9 cellular contexts compared by ENCODE assay signal in the genomic region with DNA sequence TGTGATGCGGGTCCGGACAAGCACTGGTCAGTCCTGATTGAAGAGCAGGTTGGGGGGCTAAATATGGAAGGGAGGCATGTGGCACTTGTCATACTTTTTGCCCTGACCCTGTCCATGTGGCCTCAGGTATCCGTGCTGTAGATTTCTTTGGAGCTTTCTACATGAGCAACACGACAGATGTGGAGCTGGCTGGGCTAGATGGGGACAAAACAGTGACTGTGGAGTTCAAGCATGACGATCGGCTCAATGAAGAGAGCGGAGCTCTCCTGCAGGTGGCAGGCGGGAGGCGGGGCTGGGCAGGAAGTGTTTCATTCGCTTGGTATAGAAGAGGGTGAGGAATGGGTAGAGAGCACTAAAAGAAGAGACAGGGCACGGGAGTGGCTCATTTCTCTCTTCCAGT. TPM values are rescaled to one million over a fixed set of nuclear protein-coding genes. Genes with fewer than 3 reads are reported as not detected.
A peak's percentile ranks its signal among the peaks of the same experiment; 100 is the strongest.
DNase-seq lines count a peak whose midpoint lies in the region; ATAC-seq, FAIRE-seq and TF ChIP-seq lines count a peak whose summit lies in the region.
"Had no signal": no experiment of that assay in that cellular context is flagged by ENCODE, and none has a peak within 500 bp of the region (broad histone marks: within the 10 kb centered on the region; RNA-seq: fewer than 3 reads in every experiment).

No MANE protein-coding gene starts in this region.

- H2AFZ ChIP-seq in GM23338, result no peak overlapping the region

- no peak for ATAC-seq in GM23338
- no peak for ATAC-seq in HG02884 (IDR thresholded peaks at IDR 0.05; ENCODE audit: unreplicated experiment)
- no peak for ATAC-seq in HG02588 (IDR thresholded peaks at IDR 0.05; ENCODE audit: unreplicated experiment)

- H3K4me2 ChIP-seq in GM23338, result no peak overlapping the region

- FAIRE-seq in bronchial epithelial cell (lab: Jason Lieb, UNC), result no peak

- H3K9me3 Mint-ChIP-seq in GM23338, result no peaks in the 10 kb centered on the region

- H3K27ac Mint-ChIP-seq in GM23338, result no peak overlapping the region

- peaks cover 11% of the 10 kb centered on the region for H3K27me3 Mint-ChIP-seq in GM23338 (ENCODE audit: insufficient read depth, low read depth, poor library complexity)

- H3K36me3 ChIP-seq in GM23338 (ENCODE audit: insufficient read depth) (peaks cover 13% of the 10 kb centered on the region), bronchial epithelial cell (ENCODE audit: control insufficient read depth, insufficient read depth, low read length) (peaks cover 40% of the 10 kb centered on the region)

- H3K4me3 Mint-ChIP-seq in GM23338, result no peak overlapping the region; the same call in 2 of the 3 replicates

- H3K79me2 ChIP-seq in GM23338 (replicated peaks; ENCODE audit: insufficient read depth), result peaks cover 6% of the 10 kb centered on the region; the same call in 1 of the 2 replicates

- no peaks in the 10 kb centered on the region for H3K9me2 ChIP-seq in GM23338 (ENCODE audit: insufficient read depth)

- peak; percentile 54 for DNase-seq in GM23338 (ENCODE audit: low spot score)
- peak; percentile 73 for DNase-seq in activated CD4-positive, alpha-beta T cell treated with anti-CD3 and anti-CD28 coated beads for 48 hours
- DNase-seq in bronchial epithelial cell (ENCODE audit: low read depth), result no peak
- DNase-seq in stimulated activated CD4-positive, alpha-beta T cell treated with anti-CD3 and anti-CD28 coated beads, TNF-alpha, amount 100 ng/mL, for 24 hours (ENCODE audit: low read depth in 3 of 3), result peak in 2 of 3 experiments; percentile 39 to 57
- DNase-seq in NCI-H82 (lab: John Stamatoyannopoulos, UW), result no peak
- no peak for DNase-seq in GOT3 (lab: John Stamatoyannopoulos, UW)
- DNase-seq: NCI-H1417 treated with DMSO at 0.1 percent for 48 hours had no signal

- no peaks in the 10 kb centered on the region for H3K27me3 ChIP-seq in GM23338 (ENCODE audit: insufficient read depth)
- H3K27me3 ChIP-seq in bronchial epithelial cell (ENCODE audit: control insufficient read depth, insufficient read depth, low read length), result no peaks in the 10 kb centered on the region

- TF ChIP-seq CTCF in GM23338 (conservative IDR thresholded peaks at IDR 0.05; ENCODE audit: low read depth in 2 of 2), result peak; percentile 23 to 38; a peak in 2 of 4 replicates
- TF ChIP-seq CTCF in bronchial epithelial cell (IDR thresholded peaks at IDR 0.05; ENCODE audit: insufficient read depth, low read length, severe bottlenecking), result peak; percentile 36

- no peak overlapping the region for H3K27ac ChIP-seq in GM23338 (ENCODE audit: low read depth)

- peaks cover 57% of the 10 kb centered on the region for H3K36me3 Mint-ChIP-seq in GM23338 (ENCODE audit: low read depth)

- H3K4me1 ChIP-seq in GM23338 (ENCODE audit: insufficient read depth), result peaks cover 11% of the 10 kb centered on the region; the same call in 1 of the 2 replicates

- peaks cover 18% of the 10 kb centered on the region for H3K4me1 Mint-ChIP-seq in GM23338

- H3F3A ChIP-seq in GM23338 (replicated peaks; ENCODE audit: low read depth), result peaks cover 29% of the 10 kb centered on the region

- peaks cover 9% of the 10 kb centered on the region; the same call in 1 of the 2 replicates for H4K20me1 ChIP-seq in GM23338 (replicated peaks; ENCODE audit: insufficient read depth)

- H3K4me3 ChIP-seq in GM23338 (no peak overlapping the region), bronchial epithelial cell (ENCODE audit: low read depth, low read length) (no peak overlapping the region)

TF ChIP-seq in GM23338, 12 proteins besides CTCF, POLR2A, EP300 and RAD21 (continues in another document):
- TF ChIP-seq EZH2phosphoT487 (IDR thresholded peaks at IDR 0.05; ENCODE audit: unreplicated experiment), result no peak
- TF ChIP-seq, protein P1, sequence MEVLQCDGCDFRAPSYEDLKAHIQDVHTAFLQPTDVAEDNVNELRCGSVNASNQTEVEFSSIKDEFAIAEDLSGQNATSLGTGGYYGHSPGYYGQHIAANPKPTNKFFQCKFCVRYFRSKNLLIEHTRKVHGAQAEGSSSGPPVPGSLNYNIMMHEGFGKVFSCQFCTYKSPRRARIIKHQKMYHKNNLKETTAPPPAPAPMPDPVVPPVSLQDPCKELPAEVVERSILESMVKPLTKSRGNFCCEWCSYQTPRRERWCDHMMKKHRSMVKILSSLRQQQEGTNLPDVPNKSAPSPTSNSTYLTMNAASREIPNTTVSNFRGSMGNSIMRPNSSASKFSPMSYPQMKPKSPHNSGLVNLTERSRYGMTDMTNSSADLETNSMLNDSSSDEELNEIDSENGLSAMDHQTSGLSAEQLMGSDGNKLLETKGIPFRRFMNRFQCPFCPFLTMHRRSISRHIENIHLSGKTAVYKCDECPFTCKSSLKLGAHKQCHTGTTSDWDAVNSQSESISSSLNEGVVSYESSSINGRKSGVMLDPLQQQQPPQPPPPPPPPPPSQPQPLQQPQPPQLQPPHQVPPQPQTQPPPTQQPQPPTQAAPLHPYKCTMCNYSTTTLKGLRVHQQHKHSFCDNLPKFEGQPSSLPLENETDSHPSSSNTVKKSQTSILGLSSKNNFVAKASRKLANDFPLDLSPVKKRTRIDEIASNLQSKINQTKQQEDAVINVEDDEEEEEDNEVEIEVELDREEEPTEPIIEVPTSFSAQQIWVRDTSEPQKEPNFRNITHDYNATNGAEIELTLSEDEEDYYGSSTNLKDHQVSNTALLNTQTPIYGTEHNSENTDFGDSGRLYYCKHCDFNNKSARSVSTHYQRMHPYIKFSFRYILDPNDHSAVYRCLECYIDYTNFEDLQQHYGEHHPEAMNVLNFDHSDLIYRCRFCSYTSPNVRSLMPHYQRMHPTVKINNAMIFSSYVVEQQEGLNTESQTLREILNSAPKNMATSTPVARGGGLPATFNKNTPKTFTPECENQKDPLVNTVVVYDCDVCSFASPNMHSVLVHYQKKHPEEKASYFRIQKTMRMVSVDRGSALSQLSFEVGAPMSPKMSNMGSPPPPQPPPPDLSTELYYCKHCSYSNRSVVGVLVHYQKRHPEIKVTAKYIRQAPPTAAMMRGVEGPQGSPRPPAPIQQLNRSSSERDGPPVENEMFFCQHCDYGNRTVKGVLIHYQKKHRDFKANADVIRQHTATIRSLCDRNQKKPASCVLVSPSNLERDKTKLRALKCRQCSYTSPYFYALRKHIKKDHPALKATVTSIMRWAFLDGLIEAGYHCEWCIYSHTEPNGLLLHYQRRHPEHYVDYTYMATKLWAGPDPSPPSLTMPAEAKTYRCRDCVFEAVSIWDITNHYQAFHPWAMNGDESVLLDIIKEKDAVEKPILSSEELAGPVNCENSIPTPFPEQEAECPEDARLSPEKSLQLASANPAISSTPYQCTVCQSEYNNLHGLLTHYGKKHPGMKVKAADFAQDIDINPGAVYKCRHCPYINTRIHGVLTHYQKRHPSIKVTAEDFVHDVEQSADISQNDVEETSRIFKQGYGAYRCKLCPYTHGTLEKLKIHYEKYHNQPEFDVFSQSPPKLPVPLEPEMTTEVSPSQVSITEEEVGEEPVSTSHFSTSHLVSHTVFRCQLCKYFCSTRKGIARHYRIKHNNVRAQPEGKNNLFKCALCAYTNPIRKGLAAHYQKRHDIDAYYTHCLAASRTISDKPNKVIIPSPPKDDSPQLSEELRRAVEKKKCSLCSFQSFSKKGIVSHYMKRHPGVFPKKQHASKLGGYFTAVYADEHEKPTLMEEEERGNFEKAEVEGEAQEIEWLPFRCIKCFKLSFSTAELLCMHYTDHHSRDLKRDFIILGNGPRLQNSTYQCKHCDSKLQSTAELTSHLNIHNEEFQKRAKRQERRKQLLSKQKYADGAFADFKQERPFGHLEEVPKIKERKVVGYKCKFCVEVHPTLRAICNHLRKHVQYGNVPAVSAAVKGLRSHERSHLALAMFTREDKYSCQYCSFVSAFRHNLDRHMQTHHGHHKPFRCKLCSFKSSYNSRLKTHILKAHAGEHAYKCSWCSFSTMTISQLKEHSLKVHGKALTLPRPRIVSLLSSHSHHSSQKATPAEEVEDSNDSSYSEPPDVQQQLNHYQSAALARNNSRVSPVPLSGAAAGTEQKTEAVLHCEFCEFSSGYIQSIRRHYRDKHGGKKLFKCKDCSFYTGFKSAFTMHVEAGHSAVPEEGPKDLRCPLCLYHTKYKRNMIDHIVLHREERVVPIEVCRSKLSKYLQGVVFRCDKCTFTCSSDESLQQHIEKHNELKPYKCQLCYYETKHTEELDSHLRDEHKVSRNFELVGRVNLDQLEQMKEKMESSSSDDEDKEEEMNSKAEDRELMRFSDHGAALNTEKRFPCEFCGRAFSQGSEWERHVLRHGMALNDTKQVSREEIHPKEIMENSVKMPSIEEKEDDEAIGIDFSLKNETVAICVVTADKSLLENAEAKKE (CRISPR knock-in tag; IDR thresholded peaks at IDR 0.05), result no peak
- no peak for TF ChIP-seq ZNF114 (CRISPR knock-in tag; IDR thresholded peaks at IDR 0.05)

RNA-seq across cellular contexts. Expression of gene CHCHD1, which starts 13.0 kb away (rescaled TPM):
- total RNA-seq in GM23338 (2014; rRNA removed; shearing (Covaris generic)), result 40.6 and 41.1 TPM in 2 replicates
- polyA plus RNA-seq in GM23338 (2016; fragmentation: Nextera tagmentation; extraction: Ambion mirVana), result 187 and 196 TPM in 2 replicates
- total RNA-seq in bronchial epithelial cell, result 13.2 and 25.1 TPM in 2 replicates

RNA-seq across cellular contexts. Expression of gene ZSWIM8, which starts 16.5 kb away (rescaled TPM):
- total RNA-seq in GM23338 (2014; rRNA removed; shearing (Covaris generic)), result 30.4 and 40.5 TPM in 2 replicates
- 20.0 and 20.5 TPM in 2 replicates for polyA plus RNA-seq in GM23338 (2016; fragmentation: Nextera tagmentation; extraction: Ambion mirVana)
- total RNA-seq in bronchial epithelial cell, result 27.1 and 43.1 TPM in 2 replicates

RNA-seq across cellular contexts. Expression of gene SEC24C, which starts 24.7 kb away (rescaled TPM):
- total RNA-seq in GM23338 (2014; rRNA removed; shearing (Covaris generic)), result 64.2 and 72.9 TPM in 2 replicates
- polyA plus RNA-seq in GM23338 (2016; fragmentation: Nextera tagmentation; extraction: Ambion mirVana), result 16.9 and 17.0 TPM in 2 replicates
- total RNA-seq in bronchial epithelial cell, result 55.0 and 92.4 TPM in 2 replicates

RNA-seq across cellular contexts. Expression of gene NDST2, which starts 42.5 kb away (rescaled TPM):
- total RNA-seq in GM23338 (2014; rRNA removed; shearing (Covaris generic)), result 15.3 and 21.1 TPM in 2 replicates
- polyA plus RNA-seq in GM23338 (2016; fragmentation: Nextera tagmentation; extraction: Ambion mirVana), result 7.4 and 9.4 TPM in 2 replicates
- total RNA-seq in bronchial epithelial cell, result 5.3 and 10.2 TPM in 2 replicates

Comparison
In these comparisons a context has a peak if more than half of its experiments do, and no peak if none do; other contexts are left out.
1. DNase-seq: peak in GM23338 (single experiment), activated CD4-positive, alpha-beta T cell treated with anti-CD3 and anti-CD28 coated beads for 48 hours (single experiment) and stimulated activated CD4-positive, alpha-beta T cell treated with anti-CD3 and anti-CD28 coated beads, TNF-alpha, amount 100 ng/mL, for 24 hours (2 of 3); none in bronchial epithelial cell (single experiment), NCI-H82 (single experiment) and GOT3 (single experiment).